Comparison of ENCODE assay signal across 15 cellular contexts in genomic region chr15:59294574-59294960, GRCh38.
DNase-seq lines count a peak whose midpoint lies in the region; TF ChIP-seq lines count a peak whose summit lies in the region.
"Had no signal": no experiment of that assay in that cellular context is flagged by ENCODE, and none has a peak within 500 bp of the region (broad histone marks: within the 10 kb centered on the region; RNA-seq: fewer than 3 reads in every experiment).

No MANE protein-coding gene starts in this region.

- DNase-seq in EL (peak; percentile 96), SK-N-SH (no peak), fibroblast of pulmonary artery (ENCODE audit: low read depth) (peak; percentile 22), anterior cingulate cortex (lab: John Stamatoyannopoulos, UW) (no peak), NCI-H128 (lab: John Stamatoyannopoulos, UW; ENCODE audit: unreplicated experiment) (no peak)
- no peak for DNase-seq in CD8-positive, alpha-beta memory T cell
- DNase-seq in activated naive CD4-positive, alpha-beta T cell treated with Interleukin-2 at 50 U/mL for 16 hours = no peak
- DNase-seq: activated CD8-positive, alpha-beta T cell treated with anti-CD3 and anti-CD28 coated beads, Interleukin-2, amount 10 ng/mL, durations not matched to agents 7 days and 5 days; activated naive CD8-positive, alpha-beta T cell treated with anti-CD3 and anti-CD28 coated beads, Interleukin-2, amount 10 ng/mL, durations not matched to agents 7 days and 5 days; CD4-positive, alpha-beta T cell; NCI-H748 treated with DMSO at 0.1 percent for 48 hours; T-cell had no signal

- no peak overlapping the region for H3K4me3 Mint-ChIP-seq in CD8-positive, alpha-beta memory T cell
- H3K4me3 Mint-ChIP-seq: activated CD8-positive, alpha-beta T cell treated with anti-CD3 and anti-CD28 coated beads, Interleukin-2, amount 10 ng/mL, durations not matched to agents 7 days and 5 days; activated naive CD8-positive, alpha-beta T cell treated with anti-CD3 and anti-CD28 coated beads, Interleukin-2, amount 10 ng/mL, durations not matched to agents 7 days and 5 days; CD4-positive, alpha-beta T cell; stimulated activated naive CD8-positive, alpha-beta T cell treated with anti-CD3 and anti-CD28 coated beads, Interleukin-15, Interleukin-2, amounts not matched to agents 100 ng/mL and 50 ng/mL, for 24 hours; T-cell had no signal

- H3K4me3 ChIP-seq in SK-N-SH (ENCODE audit: low read depth in 2 of 2, low read length in 1 of 2) = no peak overlapping the region
- no peak overlapping the region for H3K4me3 ChIP-seq in fibroblast of pulmonary artery (replicated peaks; ENCODE audit: low read depth, low read length)
- H3K4me3 ChIP-seq in skeletal muscle tissue (ENCODE audit: low read length in 3 of 3) = peak overlapping the region in 2 of 3 donors; percentile 33 to 38
- H3K4me3 ChIP-seq in CD8-positive, alpha-beta memory T cell (ENCODE audit: low read length) = no peak overlapping the region

- no peaks in the 10 kb centered on the region for H3K9me3 Mint-ChIP-seq in CD8-positive, alpha-beta memory T cell
- H3K9me3 Mint-ChIP-seq: activated naive CD8-positive, alpha-beta T cell treated with anti-CD3 and anti-CD28 coated beads, Interleukin-2, amount 10 ng/mL, durations not matched to agents 7 days and 5 days; CD4-positive, alpha-beta T cell; stimulated activated naive CD8-positive, alpha-beta T cell treated with anti-CD3 and anti-CD28 coated beads, Interleukin-15, Interleukin-2, amounts not matched to agents 100 ng/mL and 50 ng/mL, for 24 hours; T-cell had no signal

- no peaks in the 10 kb centered on the region for H3K36me3 ChIP-seq in SK-N-SH (replicated peaks in 1 of 2; ENCODE audit: control insufficient read depth in 1 of 2, insufficient read depth in 2 of 2, low read length in 1 of 2)
- no peaks in the 10 kb centered on the region for H3K36me3 ChIP-seq in skeletal muscle tissue (ENCODE audit: control insufficient read depth in 3 of 3, insufficient read depth in 3 of 3, low read length in 3 of 3)
- H3K36me3 ChIP-seq in CD8-positive, alpha-beta memory T cell (ENCODE audit: insufficient read depth, low read length) = no peaks in the 10 kb centered on the region

- peaks cover 0 to 4% of the 10 kb centered on the region in 2 donors for H3K27me3 Mint-ChIP-seq in CD8-positive, alpha-beta memory T cell
- H3K27me3 Mint-ChIP-seq: CD4-positive, alpha-beta T cell; stimulated activated naive CD8-positive, alpha-beta T cell treated with anti-CD3 and anti-CD28 coated beads, Interleukin-15, Interleukin-2, amounts not matched to agents 100 ng/mL and 50 ng/mL, for 24 hours had no signal

- no peaks in the 10 kb centered on the region for H4K20me1 ChIP-seq in SK-N-SH (ENCODE audit: insufficient read depth)

- peaks cover 22% of the 10 kb centered on the region for H3F3A ChIP-seq in SK-N-SH (replicated peaks; ENCODE audit: insufficient read depth)

- peaks cover 0 to 2% (median 0%) of the 10 kb centered on the region in 3 donors for H3K36me3 Mint-ChIP-seq in CD8-positive, alpha-beta memory T cell
- H3K36me3 Mint-ChIP-seq: T-cell had no signal

- H3K27ac Mint-ChIP-seq in CD8-positive, alpha-beta memory T cell = peak overlapping the region in 1 of 8 donors; percentile 19
- H3K27ac Mint-ChIP-seq: activated CD8-positive, alpha-beta T cell treated with anti-CD3 and anti-CD28 coated beads, Interleukin-2, amount 10 ng/mL, durations not matched to agents 7 days and 5 days; activated naive CD8-positive, alpha-beta T cell treated with anti-CD3 and anti-CD28 coated beads, Interleukin-2, amount 10 ng/mL, durations not matched to agents 7 days and 5 days; CD4-positive, alpha-beta T cell; stimulated activated naive CD8-positive, alpha-beta T cell treated with anti-CD3 and anti-CD28 coated beads, Interleukin-15, Interleukin-2, amounts not matched to agents 100 ng/mL and 50 ng/mL, for 24 hours; T-cell had no signal

- no peaks in the 10 kb centered on the region for H3K27me3 ChIP-seq in SK-N-SH (ENCODE audit: insufficient read depth)
- no peaks in the 10 kb centered on the region for H3K27me3 ChIP-seq in skeletal muscle tissue (ENCODE audit: control insufficient read depth in 3 of 3, insufficient read depth in 3 of 3, low read length in 3 of 3)
- H3K27me3 ChIP-seq in CD8-positive, alpha-beta memory T cell (ENCODE audit: insufficient read depth, low read length, poor library complexity, severe bottlenecking) = no peaks in the 10 kb centered on the region

- TF ChIP-seq RAD21 in SK-N-SH (IDR thresholded peaks at IDR 0.05; ENCODE audit: low read length) = no peak

- no peaks in the 10 kb centered on the region for H3K9me2 ChIP-seq in SK-N-SH

- POLR2A ChIA-PET in SK-N-SH (lab: Yijun Ruan, JAX) = no interaction called here
- POLR2A ChIA-PET in CD8-positive, alpha-beta memory T cell (lab: Charles Lee) = no interaction called here

- no peak for TF ChIP-seq EP300 in SK-N-SH (IDR thresholded peaks at IDR 0.05; ENCODE audit: borderline replicate concordance in 1 of 2, low read depth in 1 of 2, low read length in 1 of 2)

- TF ChIP-seq CTCF in SK-N-SH (IDR thresholded peaks at IDR 0.05) (no peak), fibroblast of pulmonary artery (IDR thresholded peaks at IDR 0.05; ENCODE audit: low read length, missing control alignments) (no peak)

- H3K4me2 ChIP-seq in SK-N-SH = peak overlapping the region; percentile 71; the same call in 1 of the 2 replicates

- CTCF ChIA-PET in SK-N-SH (lab: Yijun Ruan, JAX) = no interaction called here
- CTCF ChIA-PET in CD8-positive, alpha-beta memory T cell (lab: Charles Lee) = no interaction called here

- no peak overlapping the region for H2AFZ ChIP-seq in SK-N-SH (ENCODE audit: low read depth)

- H3K9me3 ChIP-seq in SK-N-SH (no peaks in the 10 kb centered on the region), skeletal muscle tissue (ENCODE audit: control insufficient read depth in 3 of 3, low read length in 3 of 3) (no peaks in the 10 kb centered on the region)
- no peaks in the 10 kb centered on the region for H3K9me3 ChIP-seq in CD8-positive, alpha-beta memory T cell (ENCODE audit: low read length)

- 100% methylated on average over 2 of the region's 2 CpGs for WGBS in SK-N-SH (ENCODE audit: low lambda C conversion rate)

- H3K4me1 Mint-ChIP-seq in CD8-positive, alpha-beta memory T cell = peaks cover 5 to 18% (median 18%) of the 10 kb centered on the region in 3 donors

- H3K79me2 ChIP-seq in SK-N-SH (ENCODE audit: insufficient read depth) = peaks cover 53% of the 10 kb centered on the region

- peaks cover 5 to 61% of the 10 kb centered on the region in 2 experiments; a peak in 3 of 4 replicates for H3K4me1 ChIP-seq in SK-N-SH (ENCODE audit: control insufficient read depth in 1 of 2, insufficient read depth in 2 of 2, low read depth in 1 of 2, low read length in 1 of 2)
- H3K4me1 ChIP-seq in skeletal muscle tissue (ENCODE audit: control insufficient read depth in 3 of 3, insufficient read depth in 3 of 3, low read length in 3 of 3) = peaks cover 35 to 53% (median 38%) of the 10 kb centered on the region in 3 donors
- H3K4me1 ChIP-seq in CD8-positive, alpha-beta memory T cell (ENCODE audit: insufficient read depth, low read length) = peaks cover 2% of the 10 kb centered on the region

- H3K9ac ChIP-seq in SK-N-SH = peak overlapping the region; percentile 16; the same call in 1 of the 2 replicates
- H3K9ac ChIP-seq in skeletal muscle tissue (ENCODE audit: low read depth in 1 of 3, low read length in 3 of 3) = no peak overlapping the region

- peak overlapping the region in 1 of 2 experiments; percentile 97; a peak in 3 of 4 replicates for H3K27ac ChIP-seq in SK-N-SH (ENCODE audit: low read depth in 2 of 2, low read length in 1 of 2)
- peak overlapping the region; percentile 79 for H3K27ac ChIP-seq in skeletal muscle tissue (ENCODE audit: low read depth, low read length)
- no peak overlapping the region for H3K27ac ChIP-seq in CD8-positive, alpha-beta memory T cell (ENCODE audit: low read depth, low read length)
- H3K27ac ChIP-seq: HL-60 had no signal

TF ChIP-seq in SK-N-SH, 30 proteins besides CTCF, POLR2A, EP300 and RAD21:
- no peak for TF ChIP-seq GABPA (IDR thresholded peaks at IDR 0.05; ENCODE audit: low read depth)
- no peak for TF ChIP-seq CHD2 (IDR thresholded peaks at IDR 0.05; ENCODE audit: low read length, partially characterized antibody)
- no peak for TF ChIP-seq TEAD4 (IDR thresholded peaks at IDR 0.05; ENCODE audit: borderline replicate concordance, insufficient read depth)

Comparison
In these comparisons a context has a peak if more than half of its experiments do, and no peak if none do; other contexts are left out.
1. DNase-seq: peak in EL (single experiment) and fibroblast of pulmonary artery (single experiment); none in SK-N-SH (single experiment), CD8-positive, alpha-beta memory T cell (0 of 5), anterior cingulate cortex (0 of 58), activated naive CD4-positive, alpha-beta T cell treated with Interleukin-2 at 50 U/mL for 16 hours (single experiment) and NCI-H128 (single experiment).
2. H3K4me3 ChIP-seq: peak in skeletal muscle tissue (2 of 3); none in SK-N-SH (0 of 2), fibroblast of pulmonary artery (single experiment) and CD8-positive, alpha-beta memory T cell (single experiment).